Comparison of ENCODE assay signal across 30 cellular contexts in genomic region chr5:33023649-33024048, GRCh38.
"Had no signal": no experiment of that assay in that cellular context is flagged by ENCODE, and none has a peak within 500 bp of the region (broad histone marks: within the 10 kb centered on the region; RNA-seq: fewer than 3 reads in every experiment).

No MANE protein-coding gene starts in this region.

- H3K4me1 ChIP-seq: body of pancreas, esophagus muscularis mucosa, heart right ventricle, transverse colon, uterus had no signal

- ATAC-seq: activated T-cell treated with anti-CD3 and anti-CD28 coated beads, Interleukin-2, amount 50 U/mL, for 4 hours; body of pancreas; effector memory CD8-positive, alpha-beta T cell; heart right ventricle; left lobe of liver; naive thymus-derived CD4-positive, alpha-beta T cell; sciatic nerve; stimulated activated naive B cell treated with anti-CD40 and anti-IgM and Interleukin-4, amounts not matched to agents 10 μg/mL and 1 μg/mL and 100 μg/mL, for 72 hours had no signal

- H3K4me3 ChIP-seq: body of pancreas, esophagus muscularis mucosa, heart right ventricle, lung, smooth muscle cell, transverse colon, uterus had no signal

- H3K27ac ChIP-seq: body of pancreas, esophagus muscularis mucosa, heart right ventricle, transverse colon, uterus had no signal

- H3K36me3 ChIP-seq: esophagus muscularis mucosa, heart right ventricle, transverse colon, uterus had no signal

- H3K27me3 Mint-ChIP-seq: activated naive CD8-positive, alpha-beta T cell treated with anti-CD3 and anti-CD28 coated beads for 36 hours; effector memory CD8-positive, alpha-beta T cell; naive thymus-derived CD4-positive, alpha-beta T cell; stimulated activated naive B cell treated with anti-CD40 and anti-IgM and Interleukin-4, amounts not matched to agents 10 μg/mL and 1 μg/mL and 100 μg/mL, for 72 hours had no signal

- H3K4me3 Mint-ChIP-seq: activated naive CD8-positive, alpha-beta T cell treated with anti-CD3 and anti-CD28 coated beads for 36 hours; activated T-cell treated with anti-CD3 and anti-CD28 coated beads, Interleukin-2, amount 50 U/mL, for 4 hours; effector memory CD8-positive, alpha-beta T cell; naive thymus-derived CD4-positive, alpha-beta T cell; neural crest cell; stimulated activated naive B cell treated with anti-CD40 and anti-IgM and Interleukin-4, amounts not matched to agents 10 μg/mL and 1 μg/mL and 100 μg/mL, for 72 hours; T-helper 1 cell treated with Interleukin-12 subunit alpha and Interleukin-12 subunit beta and Interleukin-4 antibody, amounts not matched to agents 30 μg/mL and 1 μg/mL, for 36 hours had no signal

- H3K4me1 Mint-ChIP-seq: activated naive CD8-positive, alpha-beta T cell treated with anti-CD3 and anti-CD28 coated beads for 36 hours; naive thymus-derived CD4-positive, alpha-beta T cell; neural crest cell; stimulated activated naive B cell treated with anti-CD40 and anti-IgM and Interleukin-4, amounts not matched to agents 10 μg/mL and 1 μg/mL and 100 μg/mL, for 72 hours had no signal

- H3K4me2 ChIP-seq: smooth muscle cell had no signal

- DNase-seq: activated CD4-positive, alpha-beta T cell treated with anti-CD3 and anti-CD28 coated beads for 4 hours; activated CD4-positive, alpha-beta T cell treated with anti-CD3 and anti-CD28 coated beads, Interleukin-2, amount 50 U/mL, for 48 hours; activated CD4-positive, CD25-positive, alpha-beta regulatory T cell; activated CD8-positive, alpha-beta memory T cell treated with anti-CD3 and anti-CD28 coated beads, Interleukin-2, amount 50 U/mL, for 48 hours; activated naive CD4-positive, alpha-beta T cell treated with Interleukin-2 at 50 U/mL for 16 hours; activated naive CD8-positive, alpha-beta T cell treated with anti-CD3 and anti-CD28 coated beads for 36 hours; activated T-cell treated with anti-CD3 and anti-CD28 coated beads, Interleukin-2, amount 50 U/mL, for 4 hours; amygdala; body of pancreas; caudate nucleus; dermis blood vessel endothelial cell; effector memory CD8-positive, alpha-beta T cell; heart right ventricle; kidney; naive thymus-derived CD4-positive, alpha-beta T cell; occipital lobe; posterior cingulate gyrus; stimulated activated CD4-positive, alpha-beta T cell treated with anti-CD3 and anti-CD28 coated beads, Interleukin-15, amount 100 ng/mL, for 24 hours; stimulated activated naive B cell treated with anti-CD40 and anti-IgM and Interleukin-4, amounts not matched to agents 10 μg/mL and 1 μg/mL and 100 μg/mL, for 72 hours; transverse colon; uterus had no signal

- H3K27me3 ChIP-seq: body of pancreas, esophagus muscularis mucosa, heart right ventricle, transverse colon, uterus had no signal

- H3K27ac Mint-ChIP-seq: activated naive CD8-positive, alpha-beta T cell treated with anti-CD3 and anti-CD28 coated beads for 36 hours; activated T-helper 2 cell treated with anti-CD3 and anti-CD28 coated beads, Interferon-gamma antibody, Interleukin-2, Interleukin-4, amounts not matched to agents 10 μg/mL and 5 μg/mL and 100 μg/mL, durations not matched to agents 14 hours and 24 hours and 36 hours; effector memory CD8-positive, alpha-beta T cell; naive thymus-derived CD4-positive, alpha-beta T cell; stimulated activated naive B cell treated with anti-CD40 and anti-IgM and Interleukin-4, amounts not matched to agents 10 μg/mL and 1 μg/mL and 100 μg/mL, for 72 hours; T-helper 1 cell treated with Interleukin-12 subunit alpha and Interleukin-12 subunit beta and Interleukin-4 antibody, amounts not matched to agents 30 μg/mL and 1 μg/mL, for 36 hours had no signal

- H3K9me3 ChIP-seq: body of pancreas, esophagus muscularis mucosa, transverse colon, uterus had no signal

- FAIRE-seq: endothelial cell of umbilical vein, kidney had no signal

- H3K36me3 Mint-ChIP-seq: activated naive CD8-positive, alpha-beta T cell treated with anti-CD3 and anti-CD28 coated beads for 36 hours; naive thymus-derived CD4-positive, alpha-beta T cell; stimulated activated naive B cell treated with anti-CD40 and anti-IgM and Interleukin-4, amounts not matched to agents 10 μg/mL and 1 μg/mL and 100 μg/mL, for 72 hours had no signal

- H3K9me3 Mint-ChIP-seq: T-helper 1 cell treated with Interleukin-12 subunit alpha and Interleukin-12 subunit beta and Interleukin-4 antibody, amounts not matched to agents 30 μg/mL and 1 μg/mL, for 36 hours had no signal
